In the genomic region with DNA sequence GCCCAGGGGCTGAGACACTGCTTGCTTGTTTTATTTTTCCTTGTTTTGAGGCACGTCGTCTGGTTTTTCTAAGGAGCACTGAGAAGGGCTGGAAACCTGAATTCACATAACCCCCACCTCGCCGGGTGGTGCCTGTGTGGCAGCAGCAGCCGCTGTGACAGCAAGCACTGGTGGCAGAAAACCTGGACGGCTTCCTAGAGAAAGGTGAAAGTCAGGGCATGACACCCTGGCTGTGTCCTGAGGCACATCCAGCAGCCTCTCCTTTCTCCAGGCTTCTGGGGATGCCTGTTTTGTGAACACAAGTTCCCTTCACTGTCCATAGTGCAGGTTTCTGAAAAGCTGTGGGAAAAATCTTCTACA, we compare ENCODE assay signal across 20 cellular contexts.
"Had no signal": no experiment of that assay in that cellular context is flagged by ENCODE, and none has a peak within 500 bp of the region (broad histone marks: within the 10 kb centered on the region; RNA-seq: fewer than 3 reads in every experiment).

No MANE protein-coding gene starts in this region.

- H3K27ac Mint-ChIP-seq: activated CD4-positive, alpha-beta memory T cell treated with anti-CD3 and anti-CD28 coated beads, Interleukin-2, amount 10 ng/mL, durations not matched to agents 7 days and 5 days; activated CD4-positive, alpha-beta T cell treated with anti-CD3 and anti-CD28 coated beads for 36 hours; activated naive CD4-positive, alpha-beta T cell treated with anti-CD3 and anti-CD28 coated beads, Interleukin-2, amount 50 U/mL, for 24 hours; activated T-helper 1 cell treated with anti-CD3 and anti-CD28 coated beads, Interleukin-12 subunit alpha, Interleukin-12 subunit beta, Interleukin-2, Interleukin-4 antibody, amounts not matched to agents 30 ng/mL and 10 ng/mL and 1 ng/mL, durations not matched to agents 14 hours and 24 hours and 36 hours had no signal

- DNase-seq: activated CD4-positive, alpha-beta memory T cell treated with anti-CD3 and anti-CD28 coated beads, Interleukin-2, amount 10 ng/mL, durations not matched to agents 7 days and 5 days; activated CD4-positive, alpha-beta T cell treated with anti-CD3 and anti-CD28 coated beads for 36 hours; activated CD4-positive, alpha-beta T cell treated with anti-CD3 and anti-CD28 coated beads, Interleukin-2, amount 50 U/mL, for 1 hour; activated effector memory CD4-positive, alpha-beta T cell treated with Interleukin-2 at 50 U/mL for 16 hours; activated naive CD4-positive, alpha-beta T cell; activated T-cell treated with anti-CD3 and anti-CD28 coated beads, Interleukin-2, amount 50 U/mL, for 1 hour; body of pancreas; Karpas-422; NCI-H1105 treated with DMSO at 0.1 percent for 48 hours; NCI-H1436 treated with DMSO at 0.1 percent for 48 hours; NCI-H187; NCI-H510A treated with DMSO at 0.1 percent for 48 hours; SJCRH30; SK-N-SH; T-helper 1 cell; WERI-Rb-1 had no signal

- H3K36me3 Mint-ChIP-seq: activated naive CD4-positive, alpha-beta T cell treated with anti-CD3 and anti-CD28 coated beads, Interleukin-2, amount 50 U/mL, for 24 hours had no signal

- H3K27ac ChIP-seq: ascending aorta, body of pancreas, SJCRH30, WERI-Rb-1 had no signal

- H3K27me3 Mint-ChIP-seq: activated CD4-positive, alpha-beta T cell treated with anti-CD3 and anti-CD28 coated beads for 36 hours; activated naive CD4-positive, alpha-beta T cell treated with anti-CD3 and anti-CD28 coated beads, Interleukin-2, amount 50 U/mL, for 24 hours had no signal

- H3K9me3 ChIP-seq: ascending aorta, body of pancreas, SJCRH30, SK-N-SH had no signal

- ATAC-seq: activated CD4-positive, alpha-beta T cell treated with anti-CD3 and anti-CD28 coated beads for 36 hours; body of pancreas had no signal

- H3K27me3 ChIP-seq: ascending aorta, body of pancreas, SJCRH30 had no signal

- H3K4me1 Mint-ChIP-seq: activated CD4-positive, alpha-beta T cell treated with anti-CD3 and anti-CD28 coated beads for 36 hours had no signal

- H3K9me3 Mint-ChIP-seq: activated CD4-positive, alpha-beta memory T cell treated with anti-CD3 and anti-CD28 coated beads, Interleukin-2, amount 10 ng/mL, durations not matched to agents 7 days and 5 days; activated naive CD4-positive, alpha-beta T cell treated with anti-CD3 and anti-CD28 coated beads, Interleukin-2, amount 50 U/mL, for 24 hours; activated T-helper 1 cell treated with anti-CD3 and anti-CD28 coated beads, Interleukin-12 subunit alpha, Interleukin-12 subunit beta, Interleukin-2, Interleukin-4 antibody, amounts not matched to agents 30 ng/mL and 10 ng/mL and 1 ng/mL, durations not matched to agents 14 hours and 24 hours and 36 hours had no signal

- H3K4me3 ChIP-seq: ascending aorta, body of pancreas, K562, SJCRH30 had no signal

- H3K4me3 Mint-ChIP-seq: activated CD4-positive, alpha-beta memory T cell treated with anti-CD3 and anti-CD28 coated beads, Interleukin-2, amount 10 ng/mL, durations not matched to agents 7 days and 5 days; activated CD4-positive, alpha-beta T cell treated with anti-CD3 and anti-CD28 coated beads for 36 hours; activated naive CD4-positive, alpha-beta T cell treated with anti-CD3 and anti-CD28 coated beads, Interleukin-2, amount 50 U/mL, for 24 hours; activated T-helper 1 cell treated with anti-CD3 and anti-CD28 coated beads, Interleukin-12 subunit alpha, Interleukin-12 subunit beta, Interleukin-2, Interleukin-4 antibody, amounts not matched to agents 30 ng/mL and 10 ng/mL and 1 ng/mL, durations not matched to agents 14 hours and 24 hours and 36 hours had no signal

- H3K4me1 ChIP-seq: ascending aorta, body of pancreas, SJCRH30 had no signal

- H3K36me3 ChIP-seq: ascending aorta, SJCRH30, WERI-Rb-1 had no signal
